1 cellular context compared by ENCODE assay signal in genomic region chr1:109090415-109091195, GRCh38.
TF ChIP-seq lines count a peak whose summit lies in the region.

TMEM167B (plus strand) TSS chr1:109090764; CDS start chr1:109090873, 109 bp downstream.

TF ChIP-seq in K562, 482 proteins besides CTCF, POLR2A, EP300 and RAD21 (continued from another document and continues in another):
- TF ChIP-seq MLX (CRISPR knock-in tag; conservative IDR thresholded peaks at IDR 0.05), result 0 out of 4 replicates have a peak, but pooled peaks of 1 of the 2 experiments have one; percentile 12
- TF ChIP-seq TAF9B (IDR thresholded peaks at IDR 0.05; ENCODE audit: partially characterized antibody), result peak; percentile 91
- no peak for TF ChIP-seq DDX20 (tag; IDR thresholded peaks at IDR 0.05; ENCODE audit: low read depth)
- TF ChIP-seq SIRT6 (IDR thresholded peaks at IDR 0.05; ENCODE audit: low read depth, low read length), result no peak
- peak; percentile 91 for TF ChIP-seq MYC (IDR thresholded peaks at IDR 0.05; ENCODE audit: low read depth, low read length)
- peak; percentile 61; the same call in 1 of the 2 replicates for TF ChIP-seq MYC (CRISPR knock-in tag; IDR thresholded peaks at IDR 0.05; ENCODE audit: borderline replicate concordance, low read depth)
- peak; percentile 73; the same call in 1 of the 2 replicates for TF ChIP-seq PRMT5 (CRISPR knock-in tag; IDR thresholded peaks at IDR 0.05)
- TF ChIP-seq C11orf30 (IDR thresholded peaks at IDR 0.05; ENCODE audit: low read depth), result peak; percentile 90
- peak; percentile 89 for TF ChIP-seq NFRKB (IDR thresholded peaks at IDR 0.05; ENCODE audit: low read depth)
- no peak for TF ChIP-seq MCM5 (IDR thresholded peaks at IDR 0.05; ENCODE audit: low read depth)
- TF ChIP-seq CGGBP1 (CRISPR knock-in tag; IDR thresholded peaks at IDR 0.05), result no peak
- TF ChIP-seq STAT5A (IDR thresholded peaks at IDR 0.05; ENCODE audit: borderline replicate concordance, low read length), result peak; percentile 50; the same call in 1 of the 2 replicates
- peak; percentile 87 for TF ChIP-seq HCFC1 (IDR thresholded peaks at IDR 0.05; ENCODE audit: low read depth, low read length)
- no peak for TF ChIP-seq ZNF395 (CRISPR knock-in tag; IDR thresholded peaks at IDR 0.05)
- TF ChIP-seq PATZ1 (CRISPR knock-in tag; IDR thresholded peaks at IDR 0.05; ENCODE audit: borderline replicate concordance), result no peak
- TF ChIP-seq HMBOX1 (IDR thresholded peaks at IDR 0.05), result peak; percentile 95
- TF ChIP-seq POLR3G (IDR thresholded peaks at IDR 0.05; ENCODE audit: extremely low read depth, insufficient read length, insufficient replicate concordance), result no peak
- TF ChIP-seq GTF2E2 (tag; IDR thresholded peaks at IDR 0.05), result no peak
- no peak for TF ChIP-seq ZNF184 (CRISPR knock-in tag; IDR thresholded peaks at IDR 0.05)
- TF ChIP-seq RFX1 (IDR thresholded peaks at IDR 0.05), result 0 out of 2 replicates have a peak, but pooled peaks have one; percentile 24
- TF ChIP-seq MGA (IDR thresholded peaks at IDR 0.05), result peak; percentile 89
- TF ChIP-seq ZNF830 (CRISPR knock-in tag; IDR thresholded peaks at IDR 0.05), result 0 out of 2 replicates have a peak, but pooled peaks have one; percentile 21
- TF ChIP-seq POLR2AphosphoS5 (IDR thresholded peaks at IDR 0.05; ENCODE audit: control insufficient read depth, insufficient read depth, low read depth, low read length), result peak; percentile 71; the same call in 1 of the 2 replicates
- TF ChIP-seq AFF4 (CRISPR knock-in tag; IDR thresholded peaks at IDR 0.05), result peak; percentile 98
- TF ChIP-seq PRPF4 (IDR thresholded peaks at IDR 0.05; ENCODE audit: insufficient read depth, low read depth, low read length, poor library complexity, severe bottlenecking), result no peak
- no peak for TF ChIP-seq KLF16 (IDR thresholded peaks at IDR 0.05)
- no peak for TF ChIP-seq POLR3A (IDR thresholded peaks at IDR 0.05; ENCODE audit: borderline replicate concordance, extremely low read depth, insufficient read depth, insufficient read length)
- no peak for TF ChIP-seq ESRRB (CRISPR knock-in tag; IDR thresholded peaks at IDR 0.05; ENCODE audit: borderline replicate concordance)
- peak; percentile 88 for TF ChIP-seq ESRRA (IDR thresholded peaks at IDR 0.05; ENCODE audit: borderline replicate concordance, low read depth)
- TF ChIP-seq FUS (optimal IDR thresholded peaks at IDR 0.05; ENCODE audit: low read depth, low read length), result no peak
- peak; percentile 87; the same call in 1 of the 2 replicates for TF ChIP-seq ZNF740 (CRISPR knock-in tag; IDR thresholded peaks at IDR 0.05)
- TF ChIP-seq ZNF740 (tag; IDR thresholded peaks at IDR 0.05), result no peak
- TF ChIP-seq SMC3 (conservative IDR thresholded peaks at IDR 0.05; ENCODE audit: insufficient read depth, low read depth, low read length), result no peak; the same call in 1 of the 2 replicates
- peak; percentile 72 for TF ChIP-seq BHLHE40 (IDR thresholded peaks at IDR 0.05; ENCODE audit: low read length)
